Comparison of ENCODE assay signal across 8 cellular contexts in genomic region chr1:95232646-95233320, GRCh38. TPM values are rescaled to one million over a fixed set of nuclear protein-coding genes. Genes with fewer than 3 reads are reported as not detected.
DNase-seq lines count a peak whose midpoint lies in the region; ATAC-seq and TF ChIP-seq lines count a peak whose summit lies in the region.

No MANE protein-coding gene starts in this region.

- peak overlapping the region; percentile 94 for H3K4me3 ChIP-seq in Loucy (ENCODE audit: low read length, poor library complexity, severe bottlenecking)
- peak overlapping the region; percentile 53 to 60 for H3K4me3 ChIP-seq in cardiac fibroblast (replicated peaks in 1 of 2; ENCODE audit: low read depth in 2 of 2, low read length in 2 of 2)
- H3K4me3 ChIP-seq in liver (ENCODE audit: low read depth in 1 of 3, low read length in 3 of 3) = peak overlapping the region in 2 of 3 donors; percentile 63 to 82
- H3K4me3 ChIP-seq in subcutaneous abdominal adipose tissue (ENCODE audit: low read depth in 1 of 5, low read length in 5 of 5) = peak overlapping the region; percentile 85 to 92 (median 88)

- 22% methylated on average over 8 of the region's 8 CpGs for WGBS in liver

- no peaks in the 10 kb centered on the region for H4K20me1 ChIP-seq in Loucy (ENCODE audit: insufficient read depth, low read length, poor library complexity, severe bottlenecking)

- H3K9me3 ChIP-seq in Loucy (ENCODE audit: insufficient read depth, low read depth, low read length) (no peaks in the 10 kb centered on the region), liver (ENCODE audit: control insufficient read depth in 4 of 4, low read length in 3 of 4) (no peaks in the 10 kb centered on the region), subcutaneous abdominal adipose tissue (ENCODE audit: control insufficient read depth in 5 of 5, low read length in 5 of 5) (no peaks in the 10 kb centered on the region)

- H3K4me1 ChIP-seq in Loucy (ENCODE audit: insufficient read depth, low read length, poor library complexity, severe bottlenecking) (peaks cover 10% of the 10 kb centered on the region), liver (ENCODE audit: control insufficient read depth in 4 of 4, insufficient read depth in 4 of 4, low read length in 3 of 4) (peaks cover 4 to 20% (median 12%) of the 10 kb centered on the region in 4 donors), subcutaneous abdominal adipose tissue (ENCODE audit: control insufficient read depth in 5 of 5, insufficient read depth in 5 of 5, low read length in 5 of 5) (peaks cover 3 to 31% (median 20%) of the 10 kb centered on the region in 5 donors)

- H2AFZ ChIP-seq in Loucy (ENCODE audit: low read length) = peak overlapping the region; percentile 100; the same call in 1 of the 2 replicates

- H3K27ac ChIP-seq in liver (ENCODE audit: low read depth in 1 of 2, low read length in 2 of 2) = peak overlapping the region; percentile 51 to 92
- H3K27ac ChIP-seq in subcutaneous abdominal adipose tissue (ENCODE audit: low read depth, low read length) = peak overlapping the region; percentile 88

- no peaks in the 10 kb centered on the region for H3K9me2 ChIP-seq in Loucy (replicated peaks; ENCODE audit: low read depth, low read length)

- TF ChIP-seq RAD21 in liver (IDR thresholded peaks at IDR 0.05) = no peak

- H3K27me3 ChIP-seq in Loucy (ENCODE audit: insufficient read depth, low read length, poor library complexity, severe bottlenecking) (peaks cover 10% of the 10 kb centered on the region), liver (ENCODE audit: control insufficient read depth in 4 of 4, insufficient read depth in 4 of 4, low read length in 3 of 4) (no peaks in the 10 kb centered on the region), subcutaneous abdominal adipose tissue (ENCODE audit: control insufficient read depth in 5 of 5, insufficient read depth in 4 of 5, low read length in 5 of 5) (no peaks in the 10 kb centered on the region)

- TF ChIP-seq CTCF in Loucy (conservative IDR thresholded peaks at IDR 0.05; ENCODE audit: low read length) (no peak), cardiac fibroblast (IDR thresholded peaks at IDR 0.05; ENCODE audit: low read depth, low read length) (no peak), liver (IDR thresholded peaks at IDR 0.05; ENCODE audit: low read depth, low read length, missing input control) (no peak)

- H3K9ac ChIP-seq in Loucy (ENCODE audit: low read depth, low read length, poor library complexity, severe bottlenecking) (no peak overlapping the region), liver (ENCODE audit: low read depth in 1 of 2, low read length in 2 of 2) (peak overlapping the region; percentile 69 to 72), subcutaneous abdominal adipose tissue (ENCODE audit: low read length in 5 of 5) (peak overlapping the region; percentile 75 to 89 (median 87))

- peaks cover 18% of the 10 kb centered on the region for H3K79me2 ChIP-seq in Loucy (ENCODE audit: insufficient read depth, low read length)

- no peaks in the 10 kb centered on the region for H3K36me3 ChIP-seq in Loucy (ENCODE audit: insufficient read depth, low read length)
- H3K36me3 ChIP-seq in liver (ENCODE audit: control insufficient read depth in 4 of 4, insufficient read depth in 3 of 4, low read depth in 1 of 4, low read length in 3 of 4) = no peaks in the 10 kb centered on the region
- peaks cover 0 to 4% (median 0%) of the 10 kb centered on the region in 5 donors for H3K36me3 ChIP-seq in subcutaneous abdominal adipose tissue (ENCODE audit: control insufficient read depth in 5 of 5, insufficient read depth in 5 of 5, low read length in 5 of 5)

- H3F3A ChIP-seq in Loucy (ENCODE audit: low read depth) = no peaks in the 10 kb centered on the region

- peak overlapping the region; percentile 90 for H3K4me2 ChIP-seq in Loucy (ENCODE audit: low read depth, low read length, poor library complexity, severe bottlenecking)

- DNase-seq in cardiac fibroblast (ENCODE audit: low read depth in 2 of 2) = peak; percentile 27 to 73
- DNase-seq in dedifferentiated amniotic fluid mesenchymal stem cell (ENCODE audit: extremely low spot score) = no peak

- ATAC-seq in HG03135 (IDR thresholded peaks at IDR 0.05; ENCODE audit: unreplicated experiment) (no peak), HG03196 (IDR thresholded peaks at IDR 0.05; ENCODE audit: unreplicated experiment) (no peak), HG02884 (IDR thresholded peaks at IDR 0.05; ENCODE audit: unreplicated experiment) (no peak)

TF ChIP-seq in liver, 16 proteins besides CTCF, POLR2A, EP300 and RAD21:
- TF ChIP-seq GABPA (IDR thresholded peaks at IDR 0.05 in 1 of 2, conservative IDR thresholded peaks at IDR 0.05 in 1 of 2) = no peak
- no peak for TF ChIP-seq RXRA (IDR thresholded peaks at IDR 0.05)
- TF ChIP-seq ATF3 (IDR thresholded peaks at IDR 0.05) = no peak
- no peak for TF ChIP-seq HNF4G (IDR thresholded peaks at IDR 0.05)
- TF ChIP-seq NR2F2 (IDR thresholded peaks at IDR 0.05) = peak; percentile 70
- TF ChIP-seq YY1 (IDR thresholded peaks at IDR 0.05) = peak; percentile 13

RNA-seq across cellular contexts. Expression of gene RWDD3, which starts 1.2 kb away (rescaled TPM):
- 1 to 10 TPM; 7.0 to 7.1 TPM for total RNA-seq in liver
- polyA plus RNA-seq in liver = 10 to 100 TPM in 1 of 2 donors, 1 to 10 TPM in 1; 5.8 to 11.1 TPM
